Comparison of ENCODE assay signal across 15 cellular contexts in genomic region chr13:76820759-76821158, GRCh38.
DNase-seq lines count a peak whose midpoint lies in the region; TF ChIP-seq lines count a peak whose summit lies in the region.
"Had no signal": no experiment of that assay in that cellular context is flagged by ENCODE, and none has a peak within 500 bp of the region (broad histone marks: within the 10 kb centered on the region; RNA-seq: fewer than 3 reads in every experiment).

No MANE protein-coding gene starts in this region.

- H3K27me3 ChIP-seq in thyroid gland = no peaks in the 10 kb centered on the region
- H3K27me3 ChIP-seq: Peyer's patch had no signal

- TF ChIP-seq CTCF in epithelial cell of esophagus (IDR thresholded peaks at IDR 0.05; ENCODE audit: insufficient read depth, low read depth, low read length, missing control alignments) = peak; percentile 5
- TF ChIP-seq CTCF in thyroid gland (IDR thresholded peaks at IDR 0.05) = no peak

- H3K27ac Mint-ChIP-seq in activated naive CD4-positive, alpha-beta T cell treated with anti-CD3 and anti-CD28 coated beads for 36 hours = no peak overlapping the region
- H3K27ac Mint-ChIP-seq: CD4-positive, alpha-beta T cell; effector memory CD8-positive, alpha-beta T cell; T-helper 2 cell treated with Interferon-gamma antibody and Interleukin-4, amounts not matched to agents 5 μg/mL and 100 μg/mL, for 36 hours had no signal

- H3K27me3 Mint-ChIP-seq in activated naive CD4-positive, alpha-beta T cell treated with anti-CD3 and anti-CD28 coated beads for 36 hours (ENCODE audit: low read depth) = peaks cover 10% of the 10 kb centered on the region

- H3K36me3 ChIP-seq in thyroid gland = no peaks in the 10 kb centered on the region
- H3K36me3 ChIP-seq: Peyer's patch had no signal

- intact Hi-C loops in thyroid gland (cut with DNase I) = no loop called here
- intact Hi-C loops in activated naive CD4-positive, alpha-beta T cell treated with anti-CD3 and anti-CD28 coated beads for 36 hours (cut with micrococcal nuclease) = loop anchor here (10.0 kb wide), 2 partner anchors 654 to 946 kb away; no protein-coding TSS in a partner anchor

- H3K27ac ChIP-seq in thyroid gland = no peak overlapping the region
- H3K27ac ChIP-seq: Peyer's patch had no signal

- WGBS in thyroid gland, 2 donors = 66 to 84% methylated on average over 4 of the region's 4 CpGs

- H3K4me3 ChIP-seq in epithelial cell of esophagus (ENCODE audit: low read length) (no peak overlapping the region), thyroid gland (replicated peaks in 1 of 3) (no peak overlapping the region)
- H3K4me3 ChIP-seq: Peyer's patch had no signal

- CTCF ChIA-PET in activated naive CD4-positive, alpha-beta T cell treated with anti-CD3 and anti-CD28 coated beads for 36 hours (lab: Charles Lee) = no interaction called here

- peak; percentile 15 for DNase-seq in HCEC 1CT
- DNase-seq in epithelial cell of esophagus (ENCODE audit: low read depth) = no peak
- peak; percentile 26 for DNase-seq in iPS-NIHi7 (ENCODE audit: extremely low spot score)
- peak; percentile 11 to 13 for DNase-seq in thyroid gland
- no peak for DNase-seq in SW 1271 (lab: John Stamatoyannopoulos, UW)
- no peak for DNase-seq in activated CD4-positive, CD25-positive, alpha-beta regulatory T cell treated with anti-CD3 and anti-CD28 coated beads, Interleukin-2, amount 50 U/mL, for 72 hours
- no peak for DNase-seq in activated naive CD4-positive, alpha-beta T cell treated with anti-CD3 and anti-CD28 coated beads for 36 hours
- DNase-seq: activated CD4-positive, alpha-beta T cell treated with anti-CD3 and anti-CD28 coated beads, Interleukin-2, amount 50 U/mL, for 4 hours; CD4-positive, alpha-beta T cell; effector memory CD8-positive, alpha-beta T cell; NCI-H1930; NCI-H524 treated with DMSO at 0.1 percent for 48 hours; Peyer's patch; stimulated activated CD4-positive, alpha-beta T cell treated with anti-CD3 and anti-CD28 coated beads, Interleukin-4, amount 100 ng/mL, for 1 hour had no signal

- H3K36me3 Mint-ChIP-seq in activated naive CD4-positive, alpha-beta T cell treated with anti-CD3 and anti-CD28 coated beads for 36 hours (ENCODE audit: low read depth) = no peaks in the 10 kb centered on the region

- no peaks in the 10 kb centered on the region for H3K9me3 ChIP-seq in thyroid gland
- H3K9me3 ChIP-seq: Peyer's patch had no signal

- H3K4me1 ChIP-seq in thyroid gland = no peaks in the 10 kb centered on the region
- H3K4me1 ChIP-seq: Peyer's patch had no signal

- H3K9me3 Mint-ChIP-seq in activated naive CD4-positive, alpha-beta T cell treated with anti-CD3 and anti-CD28 coated beads for 36 hours = no peaks in the 10 kb centered on the region
- H3K9me3 Mint-ChIP-seq: CD4-positive, alpha-beta T cell; effector memory CD8-positive, alpha-beta T cell; T-helper 2 cell treated with Interferon-gamma antibody and Interleukin-4, amounts not matched to agents 5 μg/mL and 100 μg/mL, for 36 hours had no signal

- no peak for TF ChIP-seq POLR2A in thyroid gland (IDR thresholded peaks at IDR 0.05)

- H3K4me1 Mint-ChIP-seq in activated naive CD4-positive, alpha-beta T cell treated with anti-CD3 and anti-CD28 coated beads for 36 hours (ENCODE audit: low read depth) = peaks cover 2% of the 10 kb centered on the region

- H3K4me3 Mint-ChIP-seq in activated naive CD4-positive, alpha-beta T cell treated with anti-CD3 and anti-CD28 coated beads for 36 hours = no peak overlapping the region
- H3K4me3 Mint-ChIP-seq: CD4-positive, alpha-beta T cell; effector memory CD8-positive, alpha-beta T cell; T-helper 2 cell treated with Interferon-gamma antibody and Interleukin-4, amounts not matched to agents 5 μg/mL and 100 μg/mL, for 36 hours had no signal

Comparison
In these comparisons a context has a peak if more than half of its experiments do, and no peak if none do; other contexts are left out.
1. DNase-seq: peak in HCEC 1CT (single experiment), iPS-NIHi7 (single experiment) and thyroid gland (2 of 2); none in epithelial cell of esophagus (single experiment), SW 1271 (0 of 2), activated CD4-positive, CD25-positive, alpha-beta regulatory T cell treated with anti-CD3 and anti-CD28 coated beads, Interleukin-2, amount 50 U/mL, for 72 hours (single experiment) and activated naive CD4-positive, alpha-beta T cell treated with anti-CD3 and anti-CD28 coated beads for 36 hours (single experiment).